ENCODE assay signal across 10 cellular contexts in the genomic region with DNA sequence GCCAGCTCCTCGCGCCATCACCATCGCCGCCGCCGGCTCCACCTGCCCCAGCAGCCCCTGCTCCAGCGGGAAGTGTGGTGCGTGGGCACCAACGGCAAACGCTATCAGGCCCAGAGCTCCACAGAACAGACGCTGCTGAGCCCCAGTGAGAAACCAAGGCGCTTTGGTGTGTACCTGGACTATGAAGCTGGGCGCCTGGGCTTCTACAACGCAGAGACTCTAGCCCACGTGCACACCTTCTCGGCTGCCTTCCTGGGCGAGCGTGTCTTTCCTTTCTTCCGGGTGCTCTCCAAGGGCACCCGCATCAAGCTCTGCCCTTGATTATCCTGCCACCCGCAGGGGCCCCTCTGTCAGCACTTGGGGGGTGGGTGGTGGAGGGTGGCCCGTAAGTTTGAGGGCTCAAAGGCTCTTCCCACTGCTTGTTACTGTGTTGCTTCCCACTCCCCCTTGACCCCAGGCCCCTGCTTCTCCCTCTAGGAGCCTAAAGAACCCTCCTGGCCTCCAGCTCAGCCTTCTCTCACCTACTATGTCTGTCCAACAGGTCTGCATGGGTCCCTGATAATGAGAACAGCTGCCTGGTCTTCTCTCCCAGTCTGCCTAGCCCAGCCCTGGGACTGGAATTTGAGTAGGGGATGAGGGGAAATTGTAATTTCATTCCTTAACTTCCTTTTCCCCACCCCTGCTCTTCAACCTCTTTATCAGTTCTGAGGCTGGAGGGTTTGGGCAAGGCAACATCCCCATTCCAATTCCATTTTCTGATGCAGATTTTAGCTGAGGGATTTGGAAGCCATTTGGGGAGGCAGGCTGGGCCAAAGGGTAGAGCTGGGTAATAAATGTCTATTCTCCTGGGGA. TPM values are rescaled to one million over a fixed set of nuclear protein-coding genes. Genes with fewer than 3 reads are reported as not detected.
DNase-seq lines count a peak whose midpoint lies in the region; ATAC-seq and TF ChIP-seq lines count a peak whose summit lies in the region.
"Had no signal": no experiment of that assay in that cellular context is flagged by ENCODE, and none has a peak within 500 bp of the region (broad histone marks: within the 10 kb centered on the region; RNA-seq: fewer than 3 reads in every experiment).

No MANE protein-coding gene starts in this region.

- ATAC-seq in activated B cell treated with CpG ODN at 0.5 μM for 24 hours (ENCODE audit: low read depth), result no peak
- no peak for ATAC-seq in memory B cell (ENCODE audit: low read depth)
- no peak for ATAC-seq in GM21528 (IDR thresholded peaks at IDR 0.05; ENCODE audit: low FRiP score, unreplicated experiment)
- ATAC-seq in HG03354 (IDR thresholded peaks at IDR 0.05; ENCODE audit: poor library complexity, severe bottlenecking, unreplicated experiment), result no peak

- intact Hi-C loops in activated B cell treated with CpG ODN at 0.5 μM for 24 hours (cut with micrococcal nuclease), result no loop called here

- TF ChIP-seq CTCF in AG04450 (IDR thresholded peaks at IDR 0.05; ENCODE audit: low read depth, low read length), result no peak
- no peak for TF ChIP-seq CTCF in activated B cell treated with CpG ODN at 0.5 μM for 24 hours (IDR thresholded peaks at IDR 0.05)

- H3K9me3 Mint-ChIP-seq in activated B cell treated with CpG ODN at 0.5 μM for 24 hours (no peaks in the 10 kb centered on the region), memory B cell (no peaks in the 10 kb centered on the region)

- POLR2A ChIA-PET in AG04450 (lab: Yijun Ruan, JAX) (interaction anchor here (1.2 to 2.8 kb wide), 3 partner anchors 9 to 27 kb away, joined by 3 to 15 read pairs (median 7); a partner anchor contains a TSS), activated B cell treated with CpG ODN at 0.5 μM for 24 hours (lab: Charles Lee) (interaction anchor here (0.5 to 8.8 kb wide), 7 partner anchors 9 to 46 kb away, joined by 3 to 73 read pairs (median 4); a partner anchor contains a TSS)

- H3K27ac Mint-ChIP-seq in activated B cell treated with CpG ODN at 0.5 μM for 24 hours (peak overlapping the region; percentile 59), memory B cell (peak overlapping the region; percentile 53)

- H3K9me3 ChIP-seq in AG04450 (ENCODE audit: control insufficient read depth, insufficient read depth, low read length), result no peaks in the 10 kb centered on the region

- CTCF ChIA-PET in AG04450 (lab: Charles Lee) (no interaction called here), activated B cell treated with CpG ODN at 0.5 μM for 24 hours (lab: Charles Lee) (no interaction called here)

- H3K4me3 Mint-ChIP-seq in activated B cell treated with CpG ODN at 0.5 μM for 24 hours (no peak overlapping the region), memory B cell (no peak overlapping the region)

- no peaks in the 10 kb centered on the region for H3K27me3 Mint-ChIP-seq in activated B cell treated with CpG ODN at 0.5 μM for 24 hours
- H3K27me3 Mint-ChIP-seq in memory B cell, result no peaks in the 10 kb centered on the region

- TF ChIP-seq POLR2A in GM19099 (IDR thresholded peaks at IDR 0.05; ENCODE audit: extremely low read depth, insufficient read length, low read depth), result peak; percentile 41

- peak overlapping the region; percentile 47 for H3K27ac ChIP-seq in AG04450 (ENCODE audit: low read depth, low read length)

- DNase-seq in AG04450 (ENCODE audit: low read depth, low spot score) (no peak), activated B cell treated with CpG ODN at 0.5 μM for 24 hours (no peak), memory B cell (ENCODE audit: low spot score in 2 of 2) (no peak), middle frontal gyrus (ENCODE audit: extremely low spot score, low spot score) (no peak), NCI-H1417 (lab: John Stamatoyannopoulos, UW) (no peak)
- DNase-seq: amygdala, NCI-H345 had no signal

- H3K27me3 ChIP-seq in AG04450 (ENCODE audit: control insufficient read depth, insufficient read depth, low read length), result no peaks in the 10 kb centered on the region

- H3K36me3 Mint-ChIP-seq in activated B cell treated with CpG ODN at 0.5 μM for 24 hours (ENCODE audit: low read depth), result peaks cover 85% of the 10 kb centered on the region
- H3K36me3 Mint-ChIP-seq in memory B cell, result peaks cover 44% of the 10 kb centered on the region

- H3K4me3 ChIP-seq in AG04450 (ENCODE audit: low read depth, low read length), result no peak overlapping the region

- H3K4me1 Mint-ChIP-seq in activated B cell treated with CpG ODN at 0.5 μM for 24 hours (peaks cover 9% of the 10 kb centered on the region), memory B cell (peaks cover 14% of the 10 kb centered on the region)

RNA-seq across cellular contexts. Expression of a gene that starts 9.0 kb away (rescaled TPM):
- 4,422 and 6,028 TPM in 2 replicates for polyA plus RNA-seq in AG04450 (2011; rRNA removed)
- polyA minus RNA-seq in AG04450 (2011; rRNA and poly(A)+ RNA removed), result 6,011 and 8,408 TPM in 2 replicates
- 2,528 and 2,812 TPM in 2 replicates for total RNA-seq in activated B cell treated with CpG ODN at 0.5 μM for 24 hours

RNA-seq across cellular contexts. Expression of a gene that starts 11.6 kb away (rescaled TPM):
- 11.5 and 12.3 TPM in 2 replicates for polyA plus RNA-seq in AG04450 (2011; rRNA removed)
- 10.3 and 10.5 TPM in 2 replicates for polyA minus RNA-seq in AG04450 (2011; rRNA and poly(A)+ RNA removed)
- 34.9 and 39.6 TPM in 2 replicates for total RNA-seq in activated B cell treated with CpG ODN at 0.5 μM for 24 hours

RNA-seq across cellular contexts. Expression of a gene that starts 26.3 kb away (rescaled TPM):
- 6.2 and 8.7 TPM in 2 replicates for polyA plus RNA-seq in AG04450 (2011; rRNA removed)
- 9.6 and 10.3 TPM in 2 replicates for polyA minus RNA-seq in AG04450 (2011; rRNA and poly(A)+ RNA removed)
- 30.9 and 36.9 TPM in 2 replicates for total RNA-seq in activated B cell treated with CpG ODN at 0.5 μM for 24 hours

RNA-seq across cellular contexts. Expression of a gene that starts 29.7 kb away (rescaled TPM):
- 0.66 and 1.1 TPM in 2 replicates for polyA plus RNA-seq in AG04450 (2011; rRNA removed)
- polyA minus RNA-seq in AG04450 (2011; rRNA and poly(A)+ RNA removed), result 0.17 and 0.18 TPM in 2 replicates
- total RNA-seq in activated B cell treated with CpG ODN at 0.5 μM for 24 hours, result 0.32 and 0.51 TPM in 2 replicates
